8 cellular contexts compared by ENCODE assay signal in the genomic region with DNA sequence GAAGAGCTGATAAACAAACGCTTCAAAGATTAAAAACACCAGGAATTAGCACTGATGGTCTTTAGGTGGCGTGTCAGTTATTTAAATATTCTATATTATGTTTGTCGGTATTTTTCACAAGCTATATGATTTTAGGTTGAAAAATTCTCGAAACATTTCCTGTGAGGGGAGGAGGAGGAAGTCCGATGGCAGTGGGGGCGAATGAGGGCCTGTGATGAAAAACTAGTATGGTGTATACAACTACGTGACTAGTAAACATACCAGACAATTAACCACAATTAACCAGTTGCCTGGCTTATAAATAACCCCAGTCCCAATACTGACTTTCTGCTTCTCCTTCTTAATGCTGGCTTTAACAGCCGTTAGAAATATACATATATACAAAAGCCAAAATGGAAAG. TPM values are rescaled to one million over a fixed set of nuclear protein-coding genes. Genes with fewer than 3 reads are reported as not detected.
DNase-seq lines count a peak whose midpoint lies in the region; ATAC-seq, FAIRE-seq and TF ChIP-seq lines count a peak whose summit lies in the region.

No MANE protein-coding gene starts in this region.

- no peak overlapping the region for H3K27ac ChIP-seq in psoas muscle
- H3K27ac ChIP-seq in adrenal gland, result peak overlapping the region in 1 of 5 donors; percentile 66

- H3K9me3 ChIP-seq in endocrine pancreas (ENCODE audit: control insufficient read depth, low read length) (no peaks in the 10 kb centered on the region), psoas muscle (no peaks in the 10 kb centered on the region), adrenal gland (replicated peaks in 1 of 3) (peaks cover 0 to 5% (median 0%) of the 10 kb centered on the region in 3 donors)

- 17 to 36% (median 19%) methylated on average over 8 of the region's 8 CpGs for WGBS in psoas muscle, 3 donors
- WGBS in adrenal gland, 4 donors, result 19 to 53% (median 32%) methylated on average over 8 of the region's 8 CpGs

- no peak for TF ChIP-seq POLR2A in GM18505 (IDR thresholded peaks at IDR 0.05; ENCODE audit: borderline replicate concordance, extremely low read depth, insufficient read depth, insufficient read length)
- no peak for TF ChIP-seq POLR2A in GM12891 (IDR thresholded peaks at IDR 0.05; ENCODE audit: low read depth, low read length)
- no peak for TF ChIP-seq POLR2A in adrenal gland (IDR thresholded peaks at IDR 0.05)

- intact Hi-C loops in psoas muscle (cut with DNase I) (loop anchor here in 1 of 2 donors (10.0 kb wide), 1 partner anchor 60 kb away; no protein-coding TSS in a partner anchor), adrenal gland (cut with DNase I) (no loop called here)

- no peak for FAIRE-seq in GM12891 (lab: Jason Lieb, UNC)

- H3K4me1 ChIP-seq in endocrine pancreas (ENCODE audit: control insufficient read depth, insufficient read depth, low read length) (peaks cover 5% of the 10 kb centered on the region), psoas muscle (no peaks in the 10 kb centered on the region), adrenal gland (replicated peaks in 1 of 2) (no peaks in the 10 kb centered on the region)

- ATAC-seq in GM18505 (IDR thresholded peaks at IDR 0.05; ENCODE audit: unreplicated experiment), result peak; percentile 20
- ATAC-seq in psoas muscle, result no peak
- no peak for ATAC-seq in HG02970 (IDR thresholded peaks at IDR 0.05; ENCODE audit: low FRiP score, unreplicated experiment)

- H3K36me3 ChIP-seq in endocrine pancreas (ENCODE audit: control insufficient read depth, insufficient read depth, low read length) (no peaks in the 10 kb centered on the region), psoas muscle (ENCODE audit: insufficient read depth in 1 of 2, low read depth in 1 of 2) (no peaks in the 10 kb centered on the region), adrenal gland (replicated peaks in 1 of 2) (no peaks in the 10 kb centered on the region)

- peak overlapping the region; percentile 68 for H3K4me3 ChIP-seq in LNCaP clone FGC (ENCODE audit: low read depth, low read length)
- peak overlapping the region; percentile 93 for H3K4me3 ChIP-seq in endocrine pancreas (ENCODE audit: control insufficient read depth, insufficient read depth, low read length)
- peak overlapping the region; percentile 57 for H3K4me3 ChIP-seq in psoas muscle
- H3K4me3 ChIP-seq in adrenal gland, result peak overlapping the region in 1 of 4 donors; percentile 45

- H3K27me3 ChIP-seq in endocrine pancreas (ENCODE audit: control insufficient read depth, insufficient read depth, low read length) (no peaks in the 10 kb centered on the region), psoas muscle (ENCODE audit: insufficient read depth in 3 of 3, low read length in 2 of 3) (peaks cover 0 to 24% (median 0%) of the 10 kb centered on the region in 3 donors), adrenal gland (peaks cover 9% of the 10 kb centered on the region)

- TF ChIP-seq CTCF in LNCaP clone FGC (IDR thresholded peaks at IDR 0.05; ENCODE audit: control insufficient read depth, extremely low read depth, insufficient read depth) (no peak), psoas muscle (IDR thresholded peaks at IDR 0.05) (no peak), adrenal gland (IDR thresholded peaks at IDR 0.05) (no peak)

- no peak for DNase-seq in LNCaP clone FGC (ENCODE audit: low read depth)
- no peak for DNase-seq in psoas muscle
- no peak for DNase-seq in GM12891 (ENCODE audit: insufficient read length, low spot score)
- no peak for DNase-seq in adrenal gland
- no peak for DNase-seq in activated CD8-positive, alpha-beta memory T cell treated with anti-CD3 and anti-CD28 coated beads for 24 hours

- no peak overlapping the region for H3K9ac ChIP-seq in endocrine pancreas (ENCODE audit: control insufficient read depth, insufficient read depth, low read length)

TF ChIP-seq in GM12891, 5 proteins besides CTCF, POLR2A, EP300 and RAD21:
- TF ChIP-seq POLR2AphosphoS5 (IDR thresholded peaks at IDR 0.05; ENCODE audit: low read depth, low read length) (no peak), PAX5 (IDR thresholded peaks at IDR 0.05; ENCODE audit: insufficient read depth, low read length, severe bottlenecking) (no peak), POU2F2 (IDR thresholded peaks at IDR 0.05; ENCODE audit: low read depth, low read length) (no peak), TAF1 (IDR thresholded peaks at IDR 0.05; ENCODE audit: low read depth, low read length) (no peak), SPI1 (IDR thresholded peaks at IDR 0.05; ENCODE audit: low read depth, low read length) (no peak)

RNA-seq across cellular contexts. Expression of gene NAP1L2, which starts 0.6 kb away (rescaled TPM):
- total RNA-seq in psoas muscle (1 to 10 TPM in 1 of 4 donors, under 1 TPM in 3; 0.54 to 2.1 (median 0.97) TPM), adrenal gland (1 to 10 TPM; 1.3 to 6.8 (median 3.3) TPM)
- polyA plus RNA-seq in psoas muscle (under 1 TPM; 0.10 to 0.93 (median 0.63) TPM), adrenal gland (1 to 10 TPM; 2.6 to 9.7 (median 3.3) TPM)
- 0.04 TPM for polyA plus RNA-seq in GM12891 (2012; ENCODE audit: low read depth, missing spikeins)
